In genomic region chr7:98288064-98288823, GRCh38 we compare ENCODE assay signal across 11 cellular contexts. TPM values are rescaled to one million over a fixed set of nuclear protein-coding genes. Genes with fewer than 3 reads are reported as not detected.
DNase-seq lines count a peak whose midpoint lies in the region; ATAC-seq and TF ChIP-seq lines count a peak whose summit lies in the region.
"Had no signal": no experiment of that assay in that cellular context is flagged by ENCODE, and none has a peak within 500 bp of the region (broad histone marks: within the 10 kb centered on the region; RNA-seq: fewer than 3 reads in every experiment).

No MANE protein-coding gene starts in this region.

- WGBS in esophagus, 2 donors, result 45 to 54% methylated on average over 12 of the region's 12 CpGs
- 62% methylated on average over 12 of the region's 12 CpGs for WGBS in prostate gland

- peaks cover 15% of the 10 kb centered on the region for H3K36me3 ChIP-seq in GM06990 (ENCODE audit: control insufficient read depth, insufficient read depth, low read length)
- peaks cover 0 to 25% of the 10 kb centered on the region in 2 donors for H3K36me3 ChIP-seq in esophagus (ENCODE audit: control insufficient read depth in 2 of 2, insufficient read depth in 2 of 2, low read length in 1 of 2)
- peaks cover 7 to 11% of the 10 kb centered on the region in 2 donors for H3K36me3 ChIP-seq in prostate gland

- H3K4me1 ChIP-seq in esophagus (ENCODE audit: control insufficient read depth in 2 of 2, insufficient read depth in 2 of 2, low read length in 1 of 2) (peaks cover 28 to 52% of the 10 kb centered on the region in 2 donors), prostate gland (replicated peaks) (peaks cover 36% of the 10 kb centered on the region)

- ATAC-seq in GM18519 (IDR thresholded peaks at IDR 0.05; ENCODE audit: low FRiP score, unreplicated experiment), result no peak

- intact Hi-C loops in prostate gland (cut with DNase I), result loop anchor here (5.0 kb wide), 2 partner anchors 36 to 114 kb away; partner anchors contain the start of genes BAIAP2L1 and TECPR1

- TF ChIP-seq POLR2A in prostate gland (IDR thresholded peaks at IDR 0.05), result no peak

- DNase-seq in GM06990 (ENCODE audit: extremely low read depth, insufficient read length), result no peak
- peak; percentile 7 for DNase-seq in MV-4-11 (lab: John Stamatoyannopoulos, UW)
- DNase-seq in prostate gland (ENCODE audit: low spot score), result no peak
- DNase-seq in stimulated activated CD4-positive, alpha-beta T cell treated with anti-CD3 and anti-CD28 coated beads, Interleukin-4, amount 100 ng/mL, for 4 hours, result no peak
- DNase-seq in AG08396 (ENCODE audit: low spot score), result no peak
- DNase-seq in iPS-NIHi7 (ENCODE audit: extremely low spot score), result no peak
- DNase-seq: erythroblast, NCI-H2029 treated with DMSO at 0.1 percent for 48 hours, testis had no signal

- H3K27ac ChIP-seq in esophagus (ENCODE audit: low read depth in 2 of 2, low read length in 1 of 2), result peak overlapping the region; percentile 71 to 77
- H3K27ac ChIP-seq in prostate gland, result peak overlapping the region; percentile 45 to 99
- H3K27ac ChIP-seq: testis had no signal

- H3K4me3 ChIP-seq in GM06990 (replicated peaks; ENCODE audit: low read depth, low read length) (no peak overlapping the region), esophagus (ENCODE audit: low read depth in 1 of 2, low read length in 2 of 2) (no peak overlapping the region), prostate gland (no peak overlapping the region)
- H3K4me3 ChIP-seq: testis had no signal

- no peaks in the 10 kb centered on the region for H3K27me3 ChIP-seq in GM06990 (replicated peaks; ENCODE audit: control insufficient read depth, insufficient read depth, low read length)
- no peaks in the 10 kb centered on the region for H3K27me3 ChIP-seq in esophagus (ENCODE audit: control insufficient read depth in 1 of 2, insufficient read depth in 2 of 2, low read length in 2 of 2)
- no peaks in the 10 kb centered on the region for H3K27me3 ChIP-seq in prostate gland (replicated peaks; ENCODE audit: insufficient read depth)
- H3K27me3 ChIP-seq: testis had no signal

- H3K9me3 ChIP-seq in esophagus (ENCODE audit: control insufficient read depth in 2 of 2, insufficient read depth in 1 of 2, low read depth in 1 of 2, low read length in 1 of 2), result no peaks in the 10 kb centered on the region
- H3K9me3 ChIP-seq in prostate gland, result no peaks in the 10 kb centered on the region
- H3K9me3 ChIP-seq: testis had no signal

- TF ChIP-seq CTCF in GM06990 (IDR thresholded peaks at IDR 0.05; ENCODE audit: insufficient read depth, low read length, poor library complexity, severe bottlenecking) (peak; percentile 16), prostate gland (IDR thresholded peaks at IDR 0.05) (no peak)

RNA-seq across cellular contexts. Expression of gene BRI3, which starts 6.8 kb away (rescaled TPM):
- 10 to 100 TPM; 59.4 to 60.1 TPM for polyA plus RNA-seq in esophagus
- 10 to 100 TPM; 68.5 to 85.4 TPM for total RNA-seq in prostate gland

RNA-seq across cellular contexts. Expression of gene TECPR1, which starts 36.2 kb away (rescaled TPM):
- polyA plus RNA-seq in esophagus, result 10 to 100 TPM in 1 of 2 donors, 1 to 10 TPM in 1; 8.4 to 17.1 TPM
- 10 to 100 TPM; 31.4 to 62.7 TPM for total RNA-seq in prostate gland
